In the genomic region with DNA sequence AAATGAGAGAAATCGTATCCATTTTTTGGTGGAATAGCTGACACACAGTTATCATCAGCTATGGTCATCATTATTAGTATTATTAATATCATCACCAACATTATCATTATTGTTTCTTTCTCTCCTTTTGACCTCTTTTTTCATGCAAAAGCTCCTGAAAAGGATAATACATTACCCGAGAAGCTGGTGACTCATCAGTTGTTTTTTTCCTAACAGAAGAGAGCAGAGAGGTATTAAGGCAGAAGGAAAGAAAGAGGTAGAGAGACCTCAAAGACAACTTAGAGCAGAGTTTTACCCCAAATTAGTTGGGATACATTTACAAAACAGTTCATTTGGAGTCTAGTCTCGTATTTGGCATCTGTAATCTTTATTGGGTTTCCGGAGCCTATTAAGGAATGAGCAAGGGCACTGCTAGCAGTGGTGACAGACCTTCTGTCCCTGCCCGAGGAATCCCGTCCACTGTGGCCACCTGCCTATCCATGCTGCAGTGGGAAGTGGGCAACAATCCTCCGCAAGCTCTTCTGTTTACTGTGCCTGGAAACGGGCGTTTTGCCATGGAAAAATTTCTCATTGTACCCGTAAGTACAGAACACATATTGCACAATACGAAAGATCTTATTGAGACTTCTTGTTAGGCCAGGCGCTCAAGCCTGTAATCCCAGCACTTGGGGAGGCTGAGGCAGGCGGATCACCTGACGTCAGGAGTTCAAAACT, we compare ENCODE assay signal across 1 cellular context.
TF ChIP-seq lines count a peak whose summit lies in the region.

No MANE protein-coding gene starts in this region.

TF ChIP-seq in HepG2, 621 proteins besides CTCF, POLR2A, EP300 and RAD21 (continued from another document):
- peak; percentile 30; the same call in 1 of the 2 replicates for TF ChIP-seq ARID5B (CRISPR knock-in tag; IDR thresholded peaks at IDR 0.05)
- TF ChIP-seq ZNF563 (CRISPR knock-in tag; IDR thresholded peaks at IDR 0.05) = no peak
- TF ChIP-seq, protein P1, sequence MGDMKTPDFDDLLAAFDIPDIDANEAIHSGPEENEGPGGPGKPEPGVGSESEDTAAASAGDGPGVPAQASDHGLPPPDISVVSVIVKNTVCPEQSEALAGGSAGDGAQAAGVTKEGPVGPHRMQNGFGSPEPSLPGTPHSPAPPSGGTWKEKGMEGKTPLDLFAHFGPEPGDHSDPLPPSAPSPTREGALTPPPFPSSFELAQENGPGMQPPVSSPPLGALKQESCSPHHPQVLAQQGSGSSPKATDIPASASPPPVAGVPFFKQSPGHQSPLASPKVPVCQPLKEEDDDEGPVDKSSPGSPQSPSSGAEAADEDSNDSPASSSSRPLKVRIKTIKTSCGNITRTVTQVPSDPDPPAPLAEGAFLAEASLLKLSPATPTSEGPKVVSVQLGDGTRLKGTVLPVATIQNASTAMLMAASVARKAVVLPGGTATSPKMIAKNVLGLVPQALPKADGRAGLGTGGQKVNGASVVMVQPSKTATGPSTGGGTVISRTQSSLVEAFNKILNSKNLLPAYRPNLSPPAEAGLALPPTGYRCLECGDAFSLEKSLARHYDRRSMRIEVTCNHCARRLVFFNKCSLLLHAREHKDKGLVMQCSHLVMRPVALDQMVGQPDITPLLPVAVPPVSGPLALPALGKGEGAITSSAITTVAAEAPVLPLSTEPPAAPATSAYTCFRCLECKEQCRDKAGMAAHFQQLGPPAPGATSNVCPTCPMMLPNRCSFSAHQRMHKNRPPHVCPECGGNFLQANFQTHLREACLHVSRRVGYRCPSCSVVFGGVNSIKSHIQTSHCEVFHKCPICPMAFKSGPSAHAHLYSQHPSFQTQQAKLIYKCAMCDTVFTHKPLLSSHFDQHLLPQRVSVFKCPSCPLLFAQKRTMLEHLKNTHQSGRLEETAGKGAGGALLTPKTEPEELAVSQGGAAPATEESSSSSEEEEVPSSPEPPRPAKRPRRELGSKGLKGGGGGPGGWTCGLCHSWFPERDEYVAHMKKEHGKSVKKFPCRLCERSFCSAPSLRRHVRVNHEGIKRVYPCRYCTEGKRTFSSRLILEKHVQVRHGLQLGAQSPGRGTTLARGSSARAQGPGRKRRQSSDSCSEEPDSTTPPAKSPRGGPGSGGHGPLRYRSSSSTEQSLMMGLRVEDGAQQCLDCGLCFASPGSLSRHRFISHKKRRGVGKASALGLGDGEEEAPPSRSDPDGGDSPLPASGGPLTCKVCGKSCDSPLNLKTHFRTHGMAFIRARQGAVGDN (CRISPR knock-in tag; IDR thresholded peaks at IDR 0.05) = no peak
